Comparison of ENCODE assay signal across 18 cellular contexts in the genomic region with DNA sequence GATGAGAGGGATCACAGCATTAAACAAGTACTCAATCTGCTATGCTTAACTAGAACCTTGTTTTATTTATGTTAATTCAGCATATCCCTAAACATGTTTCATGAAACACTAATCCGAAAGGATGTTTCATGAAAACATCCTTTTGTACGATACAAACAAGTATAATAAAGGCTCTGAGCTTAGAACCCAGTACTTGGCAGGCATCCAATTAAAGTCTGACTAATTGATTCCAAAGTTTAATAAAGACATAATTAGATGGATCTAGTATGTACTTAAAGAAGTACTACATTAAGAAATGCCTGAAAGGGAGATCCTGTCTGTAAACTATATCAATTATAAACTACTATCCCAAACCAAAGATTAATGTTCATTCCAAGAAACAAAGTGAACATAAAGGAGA. TPM values are rescaled to one million over a fixed set of nuclear protein-coding genes. Genes with fewer than 3 reads are reported as not detected.
DNase-seq lines count a peak whose midpoint lies in the region; ATAC-seq and TF ChIP-seq lines count a peak whose summit lies in the region.
"Had no signal": no experiment of that assay in that cellular context is flagged by ENCODE, and none has a peak within 500 bp of the region (broad histone marks: within the 10 kb centered on the region; RNA-seq: fewer than 3 reads in every experiment).

No MANE protein-coding gene starts in this region.

- H3K4me2 ChIP-seq in PC-3 (ENCODE audit: low read length), result no peak overlapping the region

- CTCF ChIA-PET in PC-3 (lab: Charles Lee), result no interaction called here

- peaks cover 23% of the 10 kb centered on the region for H3K4me1 Mint-ChIP-seq in activated naive CD4-positive, alpha-beta T cell treated with anti-CD3 and anti-CD28 coated beads, Interleukin-2, amount 50 U/mL, for 24 hours

- no peak for DNase-seq in activated naive CD4-positive, alpha-beta T cell treated with anti-CD3 and anti-CD28 coated beads, Interleukin-2, amount 50 U/mL, for 16 hours
- DNase-seq in PC-3, result peak; percentile 11
- peak; percentile 7 for DNase-seq in epithelial cell of esophagus (ENCODE audit: low read depth)
- no peak for DNase-seq in BE2C
- DNase-seq in activated CD8-positive, alpha-beta memory T cell treated with anti-CD3 and anti-CD28 coated beads, Interleukin-2, amount 50 U/mL, for 4 hours, result no peak
- DNase-seq: C1 segment of cervical spinal cord; CD8-positive, alpha-beta memory T cell; DMS79; MG63; NCI-H1048; NCI-H146; NCI-H2081; NCI-H510A; NCI-H774; SIG-M5 had no signal

- H3K27ac Mint-ChIP-seq in activated naive CD4-positive, alpha-beta T cell treated with anti-CD3 and anti-CD28 coated beads, Interleukin-2, amount 50 U/mL, for 24 hours, result peak overlapping the region; percentile 59

- no peak overlapping the region for H3K4me3 ChIP-seq in PC-3 (ENCODE audit: low read length)
- H3K4me3 ChIP-seq in epithelial cell of esophagus (ENCODE audit: low read length), result no peak overlapping the region
- H3K4me3 ChIP-seq in BE2C (ENCODE audit: low read depth, low read length), result no peak overlapping the region
- H3K4me3 ChIP-seq: MG63 had no signal

- H3K79me2 ChIP-seq in PC-3 (ENCODE audit: low read length), result no peaks in the 10 kb centered on the region

- H3K27ac ChIP-seq in PC-3 (ENCODE audit: low read length), result peak overlapping the region; percentile 80
- H3K27ac ChIP-seq: RWPE1 had no signal

- H3K27me3 ChIP-seq in PC-3 (ENCODE audit: low read length) (no peaks in the 10 kb centered on the region), BE2C (no peaks in the 10 kb centered on the region)
- H3K27me3 ChIP-seq: MG63 had no signal

- H3K36me3 ChIP-seq in PC-3 (ENCODE audit: low read depth, low read length), result peaks cover 19% of the 10 kb centered on the region; the same call in 1 of the 2 replicates
- peaks cover 22% of the 10 kb centered on the region for H3K36me3 ChIP-seq in BE2C

- no peaks in the 10 kb centered on the region for H3K9me3 Mint-ChIP-seq in activated naive CD4-positive, alpha-beta T cell treated with anti-CD3 and anti-CD28 coated beads, Interleukin-2, amount 50 U/mL, for 24 hours
- H3K9me3 Mint-ChIP-seq: CD8-positive, alpha-beta memory T cell had no signal

- H3K9me3 ChIP-seq in PC-3 (ENCODE audit: low read length) (no peaks in the 10 kb centered on the region), BE2C (no peaks in the 10 kb centered on the region)
- H3K9me3 ChIP-seq: MG63 had no signal

- no peak overlapping the region for H2AFZ ChIP-seq in PC-3 (ENCODE audit: low read length)

- H4K20me1 ChIP-seq in PC-3 (ENCODE audit: low read length), result no peaks in the 10 kb centered on the region

- H3K4me1 ChIP-seq in PC-3 (ENCODE audit: insufficient read depth, low read length) (peaks cover 23% of the 10 kb centered on the region), BE2C (peaks cover 8% of the 10 kb centered on the region)

- ATAC-seq in PC-3, result no peak
- no peak for ATAC-seq in GM21526 (IDR thresholded peaks at IDR 0.05; ENCODE audit: low FRiP score, unreplicated experiment)

- no TSS peak for BruUV-seq in PC-3 (replicated peaks; lab: Mats Ljungman, UMichigan)

- no peak for TF ChIP-seq CTCF in PC-3 (conservative IDR thresholded peaks at IDR 0.05; ENCODE audit: low read depth, low read length)
- no peak for TF ChIP-seq CTCF in epithelial cell of esophagus (IDR thresholded peaks at IDR 0.05; ENCODE audit: insufficient read depth, low read depth, low read length, missing control alignments)
- no peak for TF ChIP-seq CTCF in BE2C (IDR thresholded peaks at IDR 0.05; ENCODE audit: low read depth, low read length)

- no peaks in the 10 kb centered on the region for H3F3A ChIP-seq in PC-3 (ENCODE audit: low read length, unreplicated experiment)

- intact Hi-C loops in PC-3 (cut with micrococcal nuclease), result no loop called here

- no peaks in the 10 kb centered on the region for H3K27me3 Mint-ChIP-seq in activated naive CD4-positive, alpha-beta T cell treated with anti-CD3 and anti-CD28 coated beads, Interleukin-2, amount 50 U/mL, for 24 hours
- H3K27me3 Mint-ChIP-seq: CD8-positive, alpha-beta memory T cell had no signal

- no peaks in the 10 kb centered on the region for H3K9me2 ChIP-seq in PC-3 (replicated peaks; ENCODE audit: low read length)

- no peak overlapping the region; the same call in 1 of the 2 replicates for H3K9ac ChIP-seq in PC-3 (ENCODE audit: low read length)

- H3K36me3 Mint-ChIP-seq in activated naive CD4-positive, alpha-beta T cell treated with anti-CD3 and anti-CD28 coated beads, Interleukin-2, amount 50 U/mL, for 24 hours, result peaks cover 25% of the 10 kb centered on the region

- H3K4me3 Mint-ChIP-seq in activated naive CD4-positive, alpha-beta T cell treated with anti-CD3 and anti-CD28 coated beads, Interleukin-2, amount 50 U/mL, for 24 hours, result no peak overlapping the region
- H3K4me3 Mint-ChIP-seq: CD8-positive, alpha-beta memory T cell had no signal

- POLR2A ChIA-PET in PC-3 (lab: Charles Lee; ENCODE audit: unreplicated experiment), result no interaction called here

RNA-seq across cellular contexts. Expression of a gene that starts 51.8 kb away (rescaled TPM):
- total RNA-seq in PC-3 (2014; rRNA removed), result 75.7 and 92.0 TPM in 2 replicates
- polyA plus RNA-seq in BE2C (2012; ENCODE audit: insufficient read depth, insufficient read length, low read depth), result 46.2 TPM

Comparison
In these comparisons a context has a peak if more than half of its experiments do, and no peak if none do; other contexts are left out.
1. DNase-seq: peak in PC-3 (single experiment) and epithelial cell of esophagus (single experiment); none in activated naive CD4-positive, alpha-beta T cell treated with anti-CD3 and anti-CD28 coated beads, Interleukin-2, amount 50 U/mL, for 16 hours (single experiment), BE2C (single experiment) and activated CD8-positive, alpha-beta memory T cell treated with anti-CD3 and anti-CD28 coated beads, Interleukin-2, amount 50 U/mL, for 4 hours (single experiment).